Comparison of ENCODE assay signal across 8 cellular contexts in genomic region chr15:98177950-98178848, GRCh38.
DNase-seq lines count a peak whose midpoint lies in the region; ATAC-seq, FAIRE-seq and TF ChIP-seq lines count a peak whose summit lies in the region.

No MANE protein-coding gene starts in this region.

- no peaks in the 10 kb centered on the region for H3K79me2 ChIP-seq in parathyroid adenoma

- no peak overlapping the region for H2AFZ ChIP-seq in parathyroid adenoma

- 3% methylated on average over 13 of the region's 13 CpGs for WGBS in A549 (ENCODE audit: missing lambda C conversion rate)

- ATAC-seq in A549 (peak; percentile 96 to 97), HG03103 (IDR thresholded peaks at IDR 0.05; ENCODE audit: low read depth, unreplicated experiment) (peak; percentile 75)
- no peak for ATAC-seq in activated CD8-positive, alpha-beta memory T cell treated with anti-CD3 and anti-CD28 coated beads, Interleukin-2, amount 10 ng/mL, durations not matched to agents 7 days and 5 days

- no peaks in the 10 kb centered on the region for H3K4me1 Mint-ChIP-seq in activated CD8-positive, alpha-beta memory T cell treated with anti-CD3 and anti-CD28 coated beads, Interleukin-2, amount 10 ng/mL, durations not matched to agents 7 days and 5 days

- no peak overlapping the region for H3K27ac ChIP-seq in A549
- H3K27ac ChIP-seq in parathyroid adenoma = no peak overlapping the region

- no peak overlapping the region for H3K27ac Mint-ChIP-seq in activated CD8-positive, alpha-beta memory T cell treated with anti-CD3 and anti-CD28 coated beads, Interleukin-2, amount 10 ng/mL, durations not matched to agents 7 days and 5 days

- H3K9ac ChIP-seq in parathyroid adenoma = no peak overlapping the region

- peaks cover 5% of the 10 kb centered on the region for H3K27me3 Mint-ChIP-seq in activated CD8-positive, alpha-beta memory T cell treated with anti-CD3 and anti-CD28 coated beads, Interleukin-2, amount 10 ng/mL, durations not matched to agents 7 days and 5 days

- H3K9me3 ChIP-seq in A549 (no peaks in the 10 kb centered on the region), parathyroid adenoma (ENCODE audit: control insufficient read depth, low read length) (no peaks in the 10 kb centered on the region)

- H3K27me3 ChIP-seq in GM06990 (replicated peaks; ENCODE audit: control insufficient read depth, insufficient read depth, low read length) (no peaks in the 10 kb centered on the region), parathyroid adenoma (ENCODE audit: control insufficient read depth, insufficient read depth, low read length) (peaks cover 5% of the 10 kb centered on the region)

- peak; percentile 48 to 70 for DNase-seq in A549 (ENCODE audit: low read depth in 1 of 2, low spot score in 1 of 2)
- DNase-seq in GM06990 (ENCODE audit: extremely low read depth, insufficient read length) = no peak
- DNase-seq in NCI-H82 (lab: John Stamatoyannopoulos, UW) = peak; percentile 86
- peak; percentile 25 to 27 for DNase-seq in activated T-cell treated with anti-CD3 and anti-CD28 coated beads, Interleukin-2, amount 50 U/mL, for 48 hours
- DNase-seq in globus pallidus (ENCODE audit: low spot score) = peak; percentile 40
- DNase-seq in activated CD8-positive, alpha-beta memory T cell treated with anti-CD3 and anti-CD28 coated beads, Interleukin-2, amount 10 ng/mL, durations not matched to agents 7 days and 5 days = no peak

- H3K4me2 ChIP-seq in A549 (no peak overlapping the region), parathyroid adenoma (ENCODE audit: low read length) (no peak overlapping the region)

- no peak for TF ChIP-seq EP300 in A549 (IDR thresholded peaks at IDR 0.05)

- no peak for TF ChIP-seq POLR2A in A549 (IDR thresholded peaks at IDR 0.05; ENCODE audit: low read length)

- POLR2A ChIA-PET in A549 (lab: Yijun Ruan, JAX) = no interaction called here

- H3K4me3 ChIP-seq in A549 = no peak overlapping the region
- H3K4me3 ChIP-seq in GM06990 (replicated peaks; ENCODE audit: low read depth, low read length) = no peak overlapping the region
- H3K4me3 ChIP-seq in parathyroid adenoma (ENCODE audit: low read depth, low read length) = no peak overlapping the region

- H3K9me3 Mint-ChIP-seq in activated CD8-positive, alpha-beta memory T cell treated with anti-CD3 and anti-CD28 coated beads, Interleukin-2, amount 10 ng/mL, durations not matched to agents 7 days and 5 days (ENCODE audit: low read depth) = no peaks in the 10 kb centered on the region

- TF ChIP-seq CTCF in A549 (IDR thresholded peaks at IDR 0.05) (peak; percentile 61), GM06990 (IDR thresholded peaks at IDR 0.05; ENCODE audit: insufficient read depth, low read length, poor library complexity, severe bottlenecking) (peak; percentile 19), parathyroid adenoma (IDR thresholded peaks at IDR 0.05) (peak; percentile 25)

- no peaks in the 10 kb centered on the region for H3K36me3 Mint-ChIP-seq in activated CD8-positive, alpha-beta memory T cell treated with anti-CD3 and anti-CD28 coated beads, Interleukin-2, amount 10 ng/mL, durations not matched to agents 7 days and 5 days

- TF ChIP-seq RAD21 in A549 (conservative IDR thresholded peaks at IDR 0.05 in 1 of 2, IDR thresholded peaks at IDR 0.05 in 1 of 2) = peak; percentile 71 to 88

- CTCF ChIA-PET in A549 (lab: Yijun Ruan, JAX) = interaction anchor here (0.6 to 2.8 kb wide), 35 partner anchors 8 to 1823 kb away, joined by 3 to 27 read pairs (median 4); no protein-coding TSS in a partner anchor
- CTCF ChIA-PET in activated CD8-positive, alpha-beta memory T cell treated with anti-CD3 and anti-CD28 coated beads, Interleukin-2, amount 10 ng/mL, durations not matched to agents 7 days and 5 days (lab: Charles Lee) = interaction anchor here (0.6 to 1.9 kb wide), 7 partner anchors 9 to 279 kb away, joined by 3 to 6 read pairs (median 4); no protein-coding TSS in a partner anchor

- peak; percentile 77 for FAIRE-seq in A549 (lab: Jason Lieb, UNC)

- H3K36me3 ChIP-seq in GM06990 (ENCODE audit: control insufficient read depth, insufficient read depth, low read length) (no peaks in the 10 kb centered on the region), parathyroid adenoma (ENCODE audit: control insufficient read depth, insufficient read depth, low read length) (no peaks in the 10 kb centered on the region)

- H3K4me1 ChIP-seq in A549 (no peaks in the 10 kb centered on the region), parathyroid adenoma (no peaks in the 10 kb centered on the region)

- no peak overlapping the region for H3K4me3 Mint-ChIP-seq in activated CD8-positive, alpha-beta memory T cell treated with anti-CD3 and anti-CD28 coated beads, Interleukin-2, amount 10 ng/mL, durations not matched to agents 7 days and 5 days

TF ChIP-seq in A549, 52 proteins besides CTCF, POLR2A, EP300 and RAD21:
- TF ChIP-seq SMC3 (IDR thresholded peaks at IDR 0.05) (peak; percentile 44), RNF2 (IDR thresholded peaks at IDR 0.05; ENCODE audit: borderline replicate concordance, low read depth) (no peak), NR3C1 (IDR thresholded peaks at IDR 0.05) (no peak), EHF (CRISPR knock-in tag; IDR thresholded peaks at IDR 0.05) (no peak), CBX8 (IDR thresholded peaks at IDR 0.05) (0 out of 2 replicates have a peak, but pooled peaks have one; percentile 43)

Comparison
In these comparisons a context has a peak if more than half of its experiments do, and no peak if none do; other contexts are left out.
1. DNase-seq: peak in A549 (2 of 2), NCI-H82 (single experiment), activated T-cell treated with anti-CD3 and anti-CD28 coated beads, Interleukin-2, amount 50 U/mL, for 48 hours (2 of 2) and globus pallidus (single experiment); none in GM06990 (single experiment) and activated CD8-positive, alpha-beta memory T cell treated with anti-CD3 and anti-CD28 coated beads, Interleukin-2, amount 10 ng/mL, durations not matched to agents 7 days and 5 days (single experiment).
2. Peak in every context shown above with its lines, with median percentiles within 50 percentile points of each other: CTCF ChIP-seq.